Comparison of ENCODE assay signal across 33 cellular contexts in the genomic region with DNA sequence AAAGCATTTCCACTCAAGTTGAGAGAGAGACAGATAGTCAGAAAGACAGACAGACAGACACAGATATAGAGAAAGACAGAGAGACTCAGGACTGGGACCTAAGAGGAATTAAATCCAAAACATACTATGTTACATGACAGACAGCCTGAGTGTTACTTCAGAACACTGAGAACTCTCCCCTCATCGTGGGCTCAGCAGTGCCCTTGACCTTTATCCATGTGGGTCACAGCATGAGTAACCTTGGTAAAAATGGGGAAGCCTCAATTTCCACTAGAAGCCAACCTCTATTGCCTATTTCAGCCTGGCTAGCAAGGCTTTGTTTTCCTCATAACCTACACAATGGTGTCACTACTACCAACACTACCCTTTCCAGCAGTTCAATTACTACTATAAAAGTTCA.
"Had no signal": no experiment of that assay in that cellular context is flagged by ENCODE, and none has a peak within 500 bp of the region (broad histone marks: within the 10 kb centered on the region; RNA-seq: fewer than 3 reads in every experiment).

No MANE protein-coding gene starts in this region.

- DNase-seq: Karpas-422, Kasumi-1, KG1, MG63, MM.1S, MV-4-11, NCI-H1048, NCI-H1092, NCI-H1092 treated with DMSO at 0.1 percent for 48 hours, NCI-H1105, NCI-H1105 treated with DMSO at 0.1 percent for 48 hours, NCI-H1417, NCI-H1417 treated with DMSO at 0.1 percent for 48 hours, NCI-H1436, NCI-H1436 treated with DMSO at 0.1 percent for 48 hours, NCI-H146, NCI-H1694, NCI-H1694 treated with DMSO at 0.1 percent for 48 hours, NCI-H187, NCI-H187 treated with DMSO at 0.1 percent for 48 hours, NCI-H1930, NCI-H2029, NCI-H2029 treated with DMSO at 0.1 percent for 48 hours, NCI-H2081, NCI-H2081 treated with DMSO at 0.1 percent for 48 hours, NCI-H2107, NCI-H2171, NCI-H2171 treated with DMSO at 0.1 percent for 48 hours, NCI-H2227 treated with DMSO at 0.1 percent for 48 hours, NCI-H226, NCI-H345, NCI-H446, NCI-H446 treated with DMSO at 0.1 percent for 48 hours had no signal
